13 cellular contexts compared by ENCODE assay signal in genomic region chr20:48164566-48165400, GRCh38.
DNase-seq lines count a peak whose midpoint lies in the region; TF ChIP-seq lines count a peak whose summit lies in the region.
"Had no signal": no experiment of that assay in that cellular context is flagged by ENCODE, and none has a peak within 500 bp of the region (broad histone marks: within the 10 kb centered on the region; RNA-seq: fewer than 3 reads in every experiment).

No MANE protein-coding gene starts in this region.

- H3K36me3 Mint-ChIP-seq in nephron (ENCODE audit: low read depth): no peaks in the 10 kb centered on the region
- H3K36me3 Mint-ChIP-seq: CD8-positive, alpha-beta memory T cell had no signal

- no peak for TF ChIP-seq CTCF in nephron (IDR thresholded peaks at IDR 0.05; ENCODE audit: unreplicated experiment in 3 of 3)

- peaks cover 48% of the 10 kb centered on the region for H3K4me1 Mint-ChIP-seq in nephron
- H3K4me1 Mint-ChIP-seq: CD8-positive, alpha-beta memory T cell had no signal

- H3K9me3 Mint-ChIP-seq in nephron: no peaks in the 10 kb centered on the region
- H3K9me3 Mint-ChIP-seq: CD8-positive, alpha-beta memory T cell; GM23338 had no signal

- peaks cover 25% of the 10 kb centered on the region for H3K27me3 Mint-ChIP-seq in nephron (ENCODE audit: low read depth)

- peak overlapping the region in 1 of 3 experiments; percentile 15 for H3K4me3 Mint-ChIP-seq in nephron
- H3K4me3 Mint-ChIP-seq: CD8-positive, alpha-beta memory T cell; GM23338; HFFc6 had no signal

- peak overlapping the region in 2 of 3 experiments; percentile 24 to 55 for H3K27ac Mint-ChIP-seq in nephron
- H3K27ac Mint-ChIP-seq: CD8-positive, alpha-beta memory T cell; GM23338; HFFc6 had no signal

- intact Hi-C loops in posterior vena cava (cut with DNase I): no loop called here

- DNase-seq in NCI-H2227 (lab: John Stamatoyannopoulos, UW; ENCODE audit: unreplicated experiment) (peak; percentile 37), NCI-H2227 treated with DMSO at 0.1 percent for 48 hours (lab: John Stamatoyannopoulos, UW) (no peak), SW480 (ENCODE audit: low spot score) (peak; percentile 52), posterior vena cava (ENCODE audit: low spot score) (peak; percentile 63), H4 (ENCODE audit: low spot score) (no peak), NCI-H748 (lab: John Stamatoyannopoulos, UW; ENCODE audit: unreplicated experiment) (no peak)
- no peak for DNase-seq in activated CD4-positive, CD25-positive, alpha-beta regulatory T cell (lab: John Stamatoyannopoulos, UW)
- DNase-seq: CD8-positive, alpha-beta memory T cell; DMS 273 treated with DMSO at 0.1 percent for 48 hours; HCEC 1CT; HFFc6 had no signal

Comparison
In these comparisons a context has a peak if more than half of its experiments do, and no peak if none do; other contexts are left out.
1. DNase-seq: peak in NCI-H2227 (single experiment), SW480 (single experiment) and posterior vena cava (single experiment); none in NCI-H2227 treated with DMSO at 0.1 percent for 48 hours (single experiment), activated CD4-positive, CD25-positive, alpha-beta regulatory T cell (0 of 4), H4 (single experiment) and NCI-H748 (single experiment).